Comparison of ENCODE assay signal across 23 cellular contexts in the genomic region with DNA sequence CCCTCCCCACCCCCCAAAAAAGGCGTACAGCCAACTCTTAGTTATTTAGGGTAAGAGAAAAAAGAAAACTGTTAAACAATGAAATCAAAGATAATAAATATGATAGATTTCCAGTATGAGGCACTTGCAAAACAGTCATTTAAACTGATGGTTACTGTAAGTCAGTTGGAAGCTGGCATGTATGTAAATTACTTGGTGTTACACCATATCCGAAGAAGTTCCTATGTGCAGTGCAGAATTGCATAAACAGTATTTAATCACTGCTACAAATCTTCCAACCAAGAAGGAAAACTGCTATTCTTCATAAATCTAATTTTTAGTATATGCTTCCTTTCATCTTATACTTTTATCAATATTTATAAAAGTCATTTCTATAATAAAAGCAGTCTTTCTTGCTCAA.
"Had no signal": no experiment of that assay in that cellular context is flagged by ENCODE, and none has a peak within 500 bp of the region (broad histone marks: within the 10 kb centered on the region; RNA-seq: fewer than 3 reads in every experiment).

No MANE protein-coding gene starts in this region.

- ATAC-seq: effector memory CD8-positive, alpha-beta T cell; foreskin keratinocyte; gastroesophageal sphincter; heart left ventricle; left lobe of liver; natural killer cell; psoas muscle; right cardiac atrium; stimulated activated effector memory CD8-positive, alpha-beta T cell treated with anti-CD3 and anti-CD28 coated beads, Interleukin-12 subunit alpha, Interleukin-12 subunit beta, amount 100 ng/mL, for 72 hours had no signal

- H3K4me3 ChIP-seq: gastroesophageal sphincter, heart left ventricle, hepatocyte, lung, ovary, psoas muscle, sigmoid colon, testis, tibial artery had no signal

- H3K36me3 ChIP-seq: ovary had no signal

- H3K4me1 ChIP-seq: foreskin keratinocyte, gastroesophageal sphincter, heart left ventricle, psoas muscle, testis, tibial artery had no signal

- DNase-seq: cortex of kidney; effector memory CD8-positive, alpha-beta T cell; foreskin keratinocyte; heart left ventricle; kidney; natural killer cell; occipital lobe; ovary; posterior cingulate gyrus; psoas muscle; right cardiac atrium; sigmoid colon; stimulated activated CD4-positive, alpha-beta T cell treated with anti-CD3 and anti-CD28 coated beads, Interleukin-2, amount 100 ng/mL, for 24 hours; stimulated activated CD4-positive, alpha-beta T cell treated with anti-CD3 and anti-CD28 coated beads, Interleukin-4, amount 100 ng/mL, for 24 hours; stimulated activated naive CD4-positive, alpha-beta T cell treated with Interleukin-2 at 50 U/mL for 16 hours; substantia nigra; testis; tibial artery had no signal

- H3K27me3 ChIP-seq: foreskin keratinocyte, gastroesophageal sphincter, heart left ventricle, hepatocyte, ovary, sigmoid colon, testis, tibial artery had no signal

- H3K9me3 ChIP-seq: gastroesophageal sphincter, heart left ventricle, ovary, psoas muscle, sigmoid colon, testis, tibial artery had no signal
